14 cellular contexts compared by ENCODE assay signal in genomic region chr12:106582264-106582591, GRCh38. TPM values are rescaled to one million over a fixed set of nuclear protein-coding genes. Genes with fewer than 3 reads are reported as not detected.
A peak's percentile ranks its signal among the peaks of the same experiment; 100 is the strongest.
DNase-seq lines count a peak whose midpoint lies in the region; ATAC-seq, FAIRE-seq and TF ChIP-seq lines count a peak whose summit lies in the region.
"Had no signal": no experiment of that assay in that cellular context is flagged by ENCODE, and none has a peak within 500 bp of the region (broad histone marks: within the 10 kb centered on the region; RNA-seq: fewer than 3 reads in every experiment).

No MANE protein-coding gene starts in this region.

- no peak overlapping the region for H2BK120ac ChIP-seq in mesendoderm (ENCODE audit: low read depth, low read length)

- H3K9me3 ChIP-seq in A549, result no peaks in the 10 kb centered on the region
- H3K9me3 ChIP-seq: MG63 had no signal

- TF ChIP-seq POLR2A in A549 (IDR thresholded peaks at IDR 0.05; ENCODE audit: low read length), result no peak

- no peaks in the 10 kb centered on the region for H3K36me3 ChIP-seq in mesendoderm (ENCODE audit: control insufficient read depth, insufficient read depth, low read length)
- H3K36me3 ChIP-seq: cardiac muscle cell, MG63 had no signal

- no peak for ATAC-seq in A549
- no peak for ATAC-seq in HG03354 (IDR thresholded peaks at IDR 0.05; ENCODE audit: poor library complexity, severe bottlenecking, unreplicated experiment)
- no peak for ATAC-seq in GM19455 (IDR thresholded peaks at IDR 0.05; ENCODE audit: unreplicated experiment)
- no peak for ATAC-seq in HG03442 (IDR thresholded peaks at IDR 0.05; ENCODE audit: unreplicated experiment)

- H3K27ac ChIP-seq in A549 (no peak overlapping the region), caudate nucleus (ENCODE audit: low read depth, low read length) (peak overlapping the region; percentile 74), mesendoderm (ENCODE audit: low read depth, low read length) (no peak overlapping the region)
- H3K27ac ChIP-seq: C4-2B, cardiac muscle cell had no signal

- FAIRE-seq in A549 (lab: Jason Lieb, UNC), result no peak
- FAIRE-seq: GM19239 had no signal

- H3K4me2 ChIP-seq in A549 (peak overlapping the region; percentile 86), mesendoderm (ENCODE audit: low read length) (peak overlapping the region; percentile 31)

- DNase-seq in A549 (ENCODE audit: low read depth in 1 of 2, low spot score in 1 of 2), result no peak
- peak; percentile 31 for DNase-seq in GM10266 (ENCODE audit: extremely low spot score)
- peak in 1 of 61 donors; percentile 49 for DNase-seq in caudate nucleus (lab: John Stamatoyannopoulos, UW)
- DNase-seq in mesendoderm, result no peak
- DNase-seq in OCI-M2 (lab: John Stamatoyannopoulos, UW; ENCODE audit: unreplicated experiment), result no peak
- DNase-seq: MG63; stimulated activated CD4-positive, alpha-beta T cell treated with anti-CD3 and anti-CD28 coated beads, Interleukin-4, amount 100 ng/mL, for 1 hour; stimulated activated naive CD4-positive, alpha-beta T cell had no signal

- no peak for TF ChIP-seq RAD21 in A549 (conservative IDR thresholded peaks at IDR 0.05 in 1 of 2, IDR thresholded peaks at IDR 0.05 in 1 of 2)

- H3K56ac ChIP-seq in mesendoderm (ENCODE audit: low read length), result no peak overlapping the region

- H2BK15ac ChIP-seq in mesendoderm (replicated peaks; ENCODE audit: low read depth), result no peak overlapping the region

- H3K79me1 ChIP-seq in mesendoderm (ENCODE audit: low read length), result no peaks in the 10 kb centered on the region

- no peak overlapping the region for H2AK5ac ChIP-seq in mesendoderm (ENCODE audit: low read length)

- CTCF ChIA-PET in A549 (lab: Yijun Ruan, JAX), result interaction anchor here (1.3 kb wide), 1 partner anchor 259 kb away, joined by 4 read pairs; no protein-coding TSS in a partner anchor

- no peaks in the 10 kb centered on the region for H3K79me2 ChIP-seq in mesendoderm (ENCODE audit: control insufficient read depth, insufficient read depth, low read length)

- H3K27me3 ChIP-seq in mesendoderm (ENCODE audit: insufficient read depth, low read length, poor library complexity), result peaks cover 67% of the 10 kb centered on the region

- H3K4me3 ChIP-seq in A549 (peak overlapping the region; percentile 46; the same call in 2 of the 3 replicates), mesendoderm (ENCODE audit: low read length) (no peak overlapping the region)
- H3K4me3 ChIP-seq: MG63 had no signal

- H4K8ac ChIP-seq in mesendoderm (ENCODE audit: low read depth, low read length), result no peak overlapping the region

- peaks cover 58% of the 10 kb centered on the region for H3K4me1 ChIP-seq in A549
- H3K4me1 ChIP-seq in mesendoderm (ENCODE audit: control insufficient read depth, low read depth, low read length), result no peaks in the 10 kb centered on the region

- POLR2A ChIA-PET in A549 (lab: Yijun Ruan, JAX), result no interaction called here

- TF ChIP-seq CTCF in A549 (IDR thresholded peaks at IDR 0.05) (no peak), GM10266 (IDR thresholded peaks at IDR 0.05; ENCODE audit: control insufficient read depth, insufficient read depth, low read depth, missing control alignments) (no peak)

- H3K4ac ChIP-seq in mesendoderm (ENCODE audit: low read depth, low read length), result no peak overlapping the region

- no peak overlapping the region for H2BK5ac ChIP-seq in mesendoderm (ENCODE audit: low read length)

- H4K5ac ChIP-seq in mesendoderm (ENCODE audit: low read length), result no peak overlapping the region

- H3K18ac ChIP-seq in mesendoderm (ENCODE audit: low read length), result no peak overlapping the region

- TF ChIP-seq EP300 in A549 (IDR thresholded peaks at IDR 0.05), result no peak

- no peak overlapping the region for H3K9ac ChIP-seq in mesendoderm (ENCODE audit: low read length)

- H3K23ac ChIP-seq in mesendoderm (ENCODE audit: low read length), result no peak overlapping the region

- WGBS in A549 (ENCODE audit: missing lambda C conversion rate), result 15% methylated on average over 11 of the region's 16 CpGs
- WGBS in mesendoderm (ENCODE audit: extremely low coverage, insufficient coverage, low lambda C conversion rate), result no CpG with 5 or more reads among the region's 16 CpGs

TF ChIP-seq in A549, 52 proteins besides CTCF, POLR2A, EP300 and RAD21:
- TF ChIP-seq FOSL2 (IDR thresholded peaks at IDR 0.05), result no peak
- TF ChIP-seq FOSL2 (CRISPR knock-in tag; IDR thresholded peaks at IDR 0.05), result no peak
- TF ChIP-seq HES2 (IDR thresholded peaks at IDR 0.05), result no peak

RNA-seq across cellular contexts. Expression of gene RFX4, which starts 0.6 kb away (rescaled TPM):
- polyA plus RNA-seq in A549 (2011; rRNA removed), result 0.04 TPM in 1 of 2 replicates, not detected in the other
- polyA plus RNA-seq in A549 (2012; cell fraction: cytosol; rRNA removed), result not detected in 2 replicates
- not detected in 2 replicates for polyA plus RNA-seq in A549 (2012; cell fraction: nucleus; rRNA removed)
- not detected in 3 replicates for polyA plus RNA-seq in A549 (2017; fragmentation: RNase III; extraction: RNeasy Plus Mini Kit Qiagen cat#74134 plus additional on column Dnase treatment)
- not detected in 2 replicates for polyA minus RNA-seq in A549 (2011; rRNA and poly(A)+ RNA removed)
- polyA plus RNA-seq in mesendoderm (2013, experiment 1 of 2), result 0.07 TPM
- polyA plus RNA-seq in mesendoderm (2013, experiment 2 of 2), result 0.06 TPM
- polyA plus RNA-seq: cardiac muscle cell had no signal
